Comparison of ENCODE assay signal across 8 cellular contexts in genomic region chr17:36948717-36949460, GRCh38. TPM values are rescaled to one million over a fixed set of nuclear protein-coding genes. Genes with fewer than 3 reads are reported as not detected.
DNase-seq lines count a peak whose midpoint lies in the region; ATAC-seq and TF ChIP-seq lines count a peak whose summit lies in the region.

AATF (plus strand) TSS chr17:36948954; CDS start chr17:36949126, 172 bp downstream.

- H3F3A ChIP-seq in MM.1S (ENCODE audit: insufficient read depth, low read length) (no peaks in the 10 kb centered on the region), neural cell (ENCODE audit: insufficient read depth, low read length, poor library complexity, severe bottlenecking) (no peaks in the 10 kb centered on the region)

- H2AFZ ChIP-seq in MM.1S (ENCODE audit: low read length) (peak within 1 kb of the TSS; percentile 84), neural cell (ENCODE audit: low read depth, low read length) (peak within 1 kb of the TSS; percentile 80)

- peak within 1 kb of the TSS; percentile 69 for H3K27ac ChIP-seq in MM.1S (ENCODE audit: low read length)
- H3K27ac ChIP-seq in neural cell (ENCODE audit: low read length) = peak within 1 kb of the TSS; percentile 55

- no peaks in the 10 kb centered on the region for H3K9me3 Mint-ChIP-seq in stimulated activated naive CD8-positive, alpha-beta T cell treated with anti-CD3 and anti-CD28 coated beads, Interleukin-15, amount 100 ng/mL, for 72 hours

- H3K36me3 ChIP-seq in MM.1S (replicated peaks; ENCODE audit: insufficient read depth, low read length) (peaks cover 13% of the 10 kb centered on the region; the same call in 1 of the 2 replicates), neural cell (ENCODE audit: insufficient read depth, low read length) (peaks cover 6% of the 10 kb centered on the region)

- peak within 1 kb of the TSS; percentile 94 for H3K4me2 ChIP-seq in MM.1S (ENCODE audit: low read depth, low read length)
- H3K4me2 ChIP-seq in neural cell (ENCODE audit: low read length) = peak within 1 kb of the TSS; percentile 79

- DNase-seq in G401 (ENCODE audit: low spot score) = peak; percentile 96
- DNase-seq in HCEC 1CT = peak; percentile 94
- DNase-seq in MM.1S = peak; percentile 97
- peak; percentile 95 for DNase-seq in SHP77 treated with DMSO at 0.1 percent for 48 hours (lab: John Stamatoyannopoulos, UW)
- peak; percentile 99 for DNase-seq in activated effector memory CD4-positive, alpha-beta T cell treated with anti-CD3 and anti-CD28 coated beads, Interleukin-2, amount 50 U/mL, for 16 hours
- DNase-seq in fibroblast of the aortic adventitia (ENCODE audit: low read depth) = peak; percentile 93
- peak; percentile 97 for DNase-seq in stimulated activated naive CD8-positive, alpha-beta T cell treated with anti-CD3 and anti-CD28 coated beads, Interleukin-15, amount 100 ng/mL, for 72 hours

- peak within 1 kb of the TSS; percentile 95 for H3K4me3 ChIP-seq in MM.1S (ENCODE audit: low read length)
- peak within 1 kb of the TSS; percentile 89 for H3K4me3 ChIP-seq in fibroblast of the aortic adventitia (ENCODE audit: low read depth, low read length)
- H3K4me3 ChIP-seq in neural cell (ENCODE audit: low read length) = peak within 1 kb of the TSS; percentile 73

- in situ Hi-C loops in G401 (cut with HindIII; ENCODE audit: low sequenced_read_pairs) = loop anchor here (25.0 kb wide), 1 partner anchor 112 kb away; no protein-coding TSS in a partner anchor

- peak; percentile 99 for ATAC-seq in stimulated activated naive CD8-positive, alpha-beta T cell treated with anti-CD3 and anti-CD28 coated beads, Interleukin-15, amount 100 ng/mL, for 72 hours

- peaks cover 13% of the 10 kb centered on the region; the same call in 1 of the 2 replicates for H3K4me1 ChIP-seq in MM.1S (ENCODE audit: low read length)

- peaks cover 40% of the 10 kb centered on the region for H3K27me3 Mint-ChIP-seq in stimulated activated naive CD8-positive, alpha-beta T cell treated with anti-CD3 and anti-CD28 coated beads, Interleukin-15, amount 100 ng/mL, for 72 hours

- H3K79me2 ChIP-seq in MM.1S (ENCODE audit: low read length) = peaks cover 46% of the 10 kb centered on the region
- peaks cover 3% of the 10 kb centered on the region for H3K79me2 ChIP-seq in neural cell (replicated peaks; ENCODE audit: insufficient read depth, low read length)

- peak within 1 kb of the TSS; percentile 94 for H3K9ac ChIP-seq in MM.1S (ENCODE audit: low read length)
- H3K9ac ChIP-seq in neural cell (ENCODE audit: low read length) = peak within 1 kb of the TSS; percentile 77

- H3K27me3 ChIP-seq in MM.1S (replicated peaks; ENCODE audit: insufficient read depth, low read length) = peaks cover 41% of the 10 kb centered on the region
- peaks cover 43% of the 10 kb centered on the region for H3K27me3 ChIP-seq in neural cell (ENCODE audit: insufficient read depth, low read depth, low read length)

- H3K9me3 ChIP-seq in MM.1S (replicated peaks; ENCODE audit: insufficient read depth, low read length) = no peaks in the 10 kb centered on the region
- H3K9me3 ChIP-seq in neural cell (ENCODE audit: low read length) = no peaks in the 10 kb centered on the region

- H4K20me1 ChIP-seq in MM.1S (ENCODE audit: insufficient read depth, low read length) (no peaks in the 10 kb centered on the region), neural cell (ENCODE audit: insufficient read depth) (no peaks in the 10 kb centered on the region)

- no peak for TF ChIP-seq EP300 in neural cell (conservative IDR thresholded peaks at IDR 0.05; ENCODE audit: poor library complexity, severe bottlenecking)

- TF ChIP-seq CTCF in MM.1S (IDR thresholded peaks at IDR 0.05; ENCODE audit: low read length) (no peak), fibroblast of the aortic adventitia (IDR thresholded peaks at IDR 0.05; ENCODE audit: insufficient read depth, low read length) (no peak), neural cell (IDR thresholded peaks at IDR 0.05; ENCODE audit: poor library complexity, severe bottlenecking) (no peak)

- peak; percentile 39 for TF ChIP-seq RAD21 in neural cell (conservative IDR thresholded peaks at IDR 0.05)

- H3K4me3 Mint-ChIP-seq in stimulated activated naive CD8-positive, alpha-beta T cell treated with anti-CD3 and anti-CD28 coated beads, Interleukin-15, amount 100 ng/mL, for 72 hours = peak within 1 kb of the TSS; percentile 93 to 100

- H3K9me2 ChIP-seq in MM.1S (replicated peaks; ENCODE audit: insufficient read depth, low read length) (no peaks in the 10 kb centered on the region), neural cell (ENCODE audit: insufficient read depth, low read length) (no peaks in the 10 kb centered on the region)

- H3K4me1 Mint-ChIP-seq in stimulated activated naive CD8-positive, alpha-beta T cell treated with anti-CD3 and anti-CD28 coated beads, Interleukin-15, amount 100 ng/mL, for 72 hours = peaks cover 67% of the 10 kb centered on the region

- peak within 1 kb of the TSS; percentile 99 to 100 for H3K27ac Mint-ChIP-seq in stimulated activated naive CD8-positive, alpha-beta T cell treated with anti-CD3 and anti-CD28 coated beads, Interleukin-15, amount 100 ng/mL, for 72 hours

TF ChIP-seq in neural cell, 6 proteins besides CTCF, POLR2A, EP300 and RAD21:
- TF ChIP-seq REST (IDR thresholded peaks at IDR 0.05; ENCODE audit: borderline replicate concordance) (peak; percentile 10), SMC3 (conservative IDR thresholded peaks at IDR 0.05; ENCODE audit: poor library complexity) (peak; percentile 56), POLR2AphosphoS5 (IDR thresholded peaks at IDR 0.05) (peak; percentile 70), EZH2 (IDR thresholded peaks at IDR 0.05; ENCODE audit: borderline replicate concordance, insufficient read depth, low read length, poor library complexity, severe bottlenecking) (no peak), TAF1 (IDR thresholded peaks at IDR 0.05; ENCODE audit: low read depth) (no peak), MXI1 (conservative IDR thresholded peaks at IDR 0.05; ENCODE audit: poor library complexity, severe bottlenecking) (peak; percentile 89)

RNA-seq across cellular contexts. Expression of gene AATF, which starts in this region (rescaled TPM):
- total RNA-seq in G401 (2014; rRNA removed; shearing (Covaris generic)) = 39.4 and 54.7 TPM in 2 replicates
- total RNA-seq in fibroblast of the aortic adventitia (ENCODE audit: low replicate concordance) = 25.1 and 80.8 TPM in 2 replicates
- polyA plus RNA-seq in neural cell = 12.7 and 13.4 TPM in 2 replicates
- 22.9 and 26.0 TPM in 2 replicates for polyA minus RNA-seq in neural cell

Comparison
In these comparisons a context has a peak if more than half of its experiments do, and no peak if none do; other contexts are left out.
1. Peak in every context shown above with its lines: DNase-seq, ATAC-seq, H3K4me3 ChIP-seq and H3K27ac ChIP-seq.